ENCODE assay signal across 9 cellular contexts in the genomic region with DNA sequence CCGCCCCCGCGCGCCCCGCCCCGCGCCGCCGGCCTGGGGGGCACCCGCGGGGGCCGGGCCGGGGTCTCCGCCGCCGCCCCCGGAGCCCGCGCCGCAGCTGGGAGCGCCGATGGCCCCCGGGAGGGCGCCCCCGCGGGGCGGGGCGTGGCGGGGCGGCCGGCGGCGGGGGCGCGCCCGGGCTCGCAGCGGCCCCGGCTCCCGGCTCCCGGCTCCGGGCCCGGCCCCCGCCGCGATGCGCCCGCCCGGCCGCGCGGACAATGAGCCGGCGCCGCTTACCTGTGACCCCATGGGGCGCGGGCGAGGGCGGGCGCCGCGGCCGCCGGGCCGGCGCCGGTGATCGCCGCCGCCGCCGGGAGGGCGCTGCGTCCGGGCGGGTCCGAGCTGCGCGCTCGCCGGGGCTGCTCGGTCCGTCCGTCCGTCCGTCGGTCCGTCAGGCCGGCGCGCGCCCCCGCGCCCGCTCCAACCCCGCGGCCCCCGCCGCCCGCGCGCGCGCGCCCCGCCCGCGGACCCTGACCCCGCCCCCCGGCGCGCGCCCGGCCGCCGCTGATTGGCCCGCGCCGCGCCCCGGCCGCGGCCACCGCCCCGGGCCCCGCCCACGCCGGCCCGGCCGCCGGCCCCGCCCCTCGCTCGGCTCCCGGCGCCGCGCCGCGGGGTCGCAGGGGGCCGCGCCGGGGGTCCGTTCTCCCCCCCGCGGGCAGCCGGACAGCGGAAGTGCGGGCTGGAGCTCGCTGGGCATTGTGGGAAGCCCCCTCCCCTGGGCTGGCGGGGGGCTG. TPM values are rescaled to one million over a fixed set of nuclear protein-coding genes. Genes with fewer than 3 reads are reported as not detected.
DNase-seq lines count a peak whose midpoint lies in the region; ATAC-seq and TF ChIP-seq lines count a peak whose summit lies in the region.
"Had no signal": no experiment of that assay in that cellular context is flagged by ENCODE, and none has a peak within 500 bp of the region (broad histone marks: within the 10 kb centered on the region; RNA-seq: fewer than 3 reads in every experiment).

TSS of gene ZBTB46 (minus strand) at position 444 of the 773 bp plus-strand sequence. CDS start 40,507 bp downstream, outside the sequence.

- H3K4me3 ChIP-seq in Karpas-422 (ENCODE audit: low read length) = no peak within 1 kb of the TSS
- H3K4me3 ChIP-seq in prostate gland = peak within 1 kb of the TSS; percentile 65 to 72

- H3K36me3 Mint-ChIP-seq in activated naive CD8-positive, alpha-beta T cell treated with anti-CD3 and anti-CD28 coated beads for 36 hours = peaks cover 1% of the 10 kb centered on the region

- no peaks in the 10 kb centered on the region for H3K9me3 ChIP-seq in Karpas-422 (ENCODE audit: low read length)
- H3K9me3 ChIP-seq in prostate gland = no peaks in the 10 kb centered on the region

- DNase-seq in AG20443 (ENCODE audit: low spot score) (peak; percentile 97), GM13976 (ENCODE audit: low spot score) (peak; percentile 96), Karpas-422 (peak; percentile 84), left ventricle myocardium superior (peak; percentile 88), prostate gland (ENCODE audit: low spot score) (peak; percentile 31)
- DNase-seq in activated naive CD8-positive, alpha-beta T cell treated with anti-CD3 and anti-CD28 coated beads for 36 hours = peak; percentile 64

- H3K27ac ChIP-seq in Karpas-422 (ENCODE audit: low read length) (no peak within 1 kb of the TSS), prostate gland (peak within 1 kb of the TSS; percentile 47 to 60)
- H3K27ac ChIP-seq: KMS-11 had no signal

- peaks cover 13% of the 10 kb centered on the region for H3K4me1 Mint-ChIP-seq in activated naive CD8-positive, alpha-beta T cell treated with anti-CD3 and anti-CD28 coated beads for 36 hours

- no peaks in the 10 kb centered on the region for H3K79me2 ChIP-seq in Karpas-422 (ENCODE audit: low read length)

- H3K36me3 ChIP-seq in Karpas-422 (ENCODE audit: insufficient read depth, low read length) (no peaks in the 10 kb centered on the region), prostate gland (no peaks in the 10 kb centered on the region)

- intact Hi-C loops in left ventricle myocardium superior (cut with micrococcal nuclease) (no loop called here), prostate gland (cut with DNase I) (no loop called here)

- no peaks in the 10 kb centered on the region for H4K20me1 ChIP-seq in Karpas-422 (ENCODE audit: insufficient read depth, low read depth, low read length)

- H3K4me3 Mint-ChIP-seq in activated naive CD8-positive, alpha-beta T cell treated with anti-CD3 and anti-CD28 coated beads for 36 hours = peak within 1 kb of the TSS; percentile 79

- TF ChIP-seq CTCF in GM13976 (IDR thresholded peaks at IDR 0.05; ENCODE audit: borderline replicate concordance, control extremely low read depth, extremely low read depth, insufficient read depth, missing control alignments) = no peak
- TF ChIP-seq CTCF in prostate gland (IDR thresholded peaks at IDR 0.05) = no peak

- peaks cover 60% of the 10 kb centered on the region for H3K27me3 Mint-ChIP-seq in activated naive CD8-positive, alpha-beta T cell treated with anti-CD3 and anti-CD28 coated beads for 36 hours

- no peak within 1 kb of the TSS for H3K9ac ChIP-seq in Karpas-422 (ENCODE audit: low read length)
- H3K9ac ChIP-seq: KMS-11 had no signal

- H3K27me3 ChIP-seq in Karpas-422 (ENCODE audit: low read length) = no peaks in the 10 kb centered on the region
- no peaks in the 10 kb centered on the region for H3K27me3 ChIP-seq in prostate gland (replicated peaks; ENCODE audit: insufficient read depth)

- 1% methylated on average over 38 of the region's 152 CpGs for WGBS in prostate gland

- H3K9me3 Mint-ChIP-seq in activated naive CD8-positive, alpha-beta T cell treated with anti-CD3 and anti-CD28 coated beads for 36 hours = no peaks in the 10 kb centered on the region

- no peak for TF ChIP-seq POLR2A in prostate gland (IDR thresholded peaks at IDR 0.05)

- no peaks in the 10 kb centered on the region for H3K9me2 ChIP-seq in Karpas-422 (replicated peaks; ENCODE audit: insufficient read depth, low read length)

- H3K27ac Mint-ChIP-seq in activated naive CD8-positive, alpha-beta T cell treated with anti-CD3 and anti-CD28 coated beads for 36 hours = no peak within 1 kb of the TSS

- H3K4me2 ChIP-seq in Karpas-422 (ENCODE audit: low read depth, low read length, poor library complexity, severe bottlenecking) = no peak within 1 kb of the TSS
- H3K4me2 ChIP-seq: KMS-11 had no signal

- ATAC-seq in left ventricle myocardium superior (peak; percentile 33), GM18861 (IDR thresholded peaks at IDR 0.05; ENCODE audit: unreplicated experiment) (no peak), HG02973 (IDR thresholded peaks at IDR 0.05; ENCODE audit: unreplicated experiment) (no peak)

- H3K4me1 ChIP-seq in Karpas-422 (ENCODE audit: low read length) (no peaks in the 10 kb centered on the region), prostate gland (replicated peaks) (no peaks in the 10 kb centered on the region)

- no peak within 1 kb of the TSS for H2AFZ ChIP-seq in Karpas-422 (ENCODE audit: low read length)

- in situ Hi-C loops in GM13976 (cut with MboI; ENCODE audit: low sequenced_read_pairs, unreplicated experiment) = no loop called here

RNA-seq across cellular contexts. Expression of gene ZBTB46, which starts in this region (rescaled TPM):
- total RNA-seq in Karpas-422 (2014; rRNA removed; shearing (Covaris generic); ENCODE audit: low replicate concordance) = 0.18 TPM in 1 of 2 replicates, not detected in the other
- total RNA-seq in activated naive CD8-positive, alpha-beta T cell treated with anti-CD3 and anti-CD28 coated beads for 36 hours = under 1 TPM in 1 of 2 experiments, not detected in 1; 0.04 TPM
- total RNA-seq in left ventricle myocardium superior = 13.1 TPM
- total RNA-seq in prostate gland = 10 to 100 TPM in 1 of 2 donors, 1 to 10 TPM in 1; 7.9 to 12.2 TPM

Comparison
In these comparisons a context has a peak if more than half of its experiments do, and no peak if none do; other contexts are left out.
1. Peak in DNase-seq in Karpas-422; RNA of the gene not detected or under 1 TPM.
2. Peak in DNase-seq in activated naive CD8-positive, alpha-beta T cell treated with anti-CD3 and anti-CD28 coated beads for 36 hours; RNA of the gene not detected or under 1 TPM.
3. DNase-seq: peak in every context shown above with its lines; median percentile 97 in AG20443; 96 in GM13976; 88 in left ventricle myocardium superior; 84 in Karpas-422; 64 in activated naive CD8-positive, alpha-beta T cell treated with anti-CD3 and anti-CD28 coated beads for 36 hours; 31 in prostate gland.